1 cellular context compared by ENCODE assay signal in the genomic region with DNA sequence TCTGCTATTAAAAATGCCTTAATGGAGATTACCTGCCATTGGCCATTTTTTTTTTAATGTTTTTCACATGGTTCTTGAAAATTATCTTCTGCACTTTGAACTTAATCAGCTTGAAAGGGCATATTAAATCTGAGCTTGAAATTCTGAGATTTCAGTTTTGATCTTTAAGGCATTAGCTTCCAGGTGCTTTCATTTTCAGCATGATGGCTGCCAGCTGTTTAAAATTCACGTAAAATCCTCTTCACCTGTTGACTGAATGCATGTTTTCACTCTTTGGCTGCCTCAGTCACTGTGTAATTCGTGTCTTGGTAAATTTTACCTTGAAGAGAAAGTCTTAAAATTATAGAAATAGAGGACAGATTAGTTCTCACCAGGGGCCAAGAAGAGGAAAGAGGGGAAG.
TF ChIP-seq lines count a peak whose summit lies in the region.

No MANE protein-coding gene starts in this region.

TF ChIP-seq in H1, 55 proteins besides CTCF, POLR2A, EP300 and RAD21 (continued from another document):
- TF ChIP-seq TAF1 (IDR thresholded peaks at IDR 0.05; ENCODE audit: low read depth, low read length): no peak
- TF ChIP-seq POLR2AphosphoS5 (IDR thresholded peaks at IDR 0.05; ENCODE audit: low read depth, low read length): no peak
- no peak for TF ChIP-seq GABPA (IDR thresholded peaks at IDR 0.05; ENCODE audit: borderline replicate concordance, insufficient read depth, low read length)
- TF ChIP-seq ZNF274 (IDR thresholded peaks at IDR 0.05; ENCODE audit: borderline replicate concordance, extremely low read depth, low read length): no peak
- no peak for TF ChIP-seq JUN (IDR thresholded peaks at IDR 0.05; ENCODE audit: low read depth, low read length)
- TF ChIP-seq CEBPB (IDR thresholded peaks at IDR 0.05; ENCODE audit: low read depth, low read length): no peak
